2 cellular contexts compared by ENCODE assay signal in genomic region chr5:91884036-91884435, GRCh38.
TF ChIP-seq lines count a peak whose summit lies in the region.

No MANE protein-coding gene starts in this region.

TF ChIP-seq in HepG2, 621 proteins besides CTCF, POLR2A, EP300 and RAD21:
- no peak for TF ChIP-seq TFAP4 (IDR thresholded peaks at IDR 0.05; ENCODE audit: borderline replicate concordance, low read depth)
- peak; percentile 27 to 66; a peak in 3 of 4 replicates for TF ChIP-seq MAFK (conservative IDR thresholded peaks at IDR 0.05 in 1 of 2, IDR thresholded peaks at IDR 0.05 in 1 of 2; ENCODE audit: low read length in 2 of 2)
- TF ChIP-seq IKZF5 (CRISPR knock-in tag; IDR thresholded peaks at IDR 0.05) = no peak
- TF ChIP-seq KAT2B (IDR thresholded peaks at IDR 0.05; ENCODE audit: borderline replicate concordance, low read depth, low read length) = no peak
- no peak for TF ChIP-seq RNF2 (conservative IDR thresholded peaks at IDR 0.05; ENCODE audit: low read depth)
- no peak for TF ChIP-seq ZNF501 (CRISPR knock-in tag; IDR thresholded peaks at IDR 0.05)
TF ChIP-seq in HepG2: peak in this region for 1.

TF ChIP-seq in IMR-90, 13 proteins besides CTCF, POLR2A, EP300 and RAD21:
- TF ChIP-seq CEBPB (IDR thresholded peaks at IDR 0.05; ENCODE audit: low read depth, low read length) = no peak
- TF ChIP-seq NFE2L2 (IDR thresholded peaks at IDR 0.05; ENCODE audit: low read depth, low read length) = no peak
- peak; percentile 22; the same call in 1 of the 2 replicates for TF ChIP-seq MAFK (IDR thresholded peaks at IDR 0.05; ENCODE audit: low read depth, low read length)
